Comparison of ENCODE assay signal across 8 cellular contexts in genomic region chr3:154252759-154253638, GRCh38.
DNase-seq lines count a peak whose midpoint lies in the region; ATAC-seq and TF ChIP-seq lines count a peak whose summit lies in the region.

No MANE protein-coding gene starts in this region.

- peak; percentile 89 for ATAC-seq in GM18867 (IDR thresholded peaks at IDR 0.05; ENCODE audit: unreplicated experiment)
- ATAC-seq in HG03066 (IDR thresholded peaks at IDR 0.05; ENCODE audit: low read depth, unreplicated experiment), result peak; percentile 93

- peak; percentile 97 for TF ChIP-seq CTCF in AG04450 (IDR thresholded peaks at IDR 0.05; ENCODE audit: low read depth, low read length)

- POLR2A ChIA-PET in AG04450 (lab: Yijun Ruan, JAX), result no interaction called here

- no peak overlapping the region for H3K27ac ChIP-seq in AG04450 (ENCODE audit: low read depth, low read length)

- DNase-seq in AG04450 (ENCODE audit: low read depth, low spot score), result peak; percentile 72
- peak; percentile 78 for DNase-seq in NCI-H2107 (lab: John Stamatoyannopoulos, UW)
- peak; percentile 83 for DNase-seq in UCSD-AML1 (lab: John Stamatoyannopoulos, UW; ENCODE audit: unreplicated experiment)
- peak; percentile 60 for DNase-seq in brain pericyte (ENCODE audit: low read depth, low spot score)
- peak; percentile 91 for DNase-seq in iPS-NIHi7 (ENCODE audit: extremely low spot score)
- peak; percentile 67 for DNase-seq in stimulated activated CD4-positive, alpha-beta T cell treated with anti-CD3 and anti-CD28 coated beads, Interleukin-12 subunit alpha, Interleukin-12 subunit beta, amount 100 ng/mL, for 4 hours

- CTCF ChIA-PET in AG04450 (lab: Charles Lee), result interaction anchor here (0.5 to 4.1 kb wide), 93 partner anchors 8 to 1449 kb away, joined by 3 to 57 read pairs (median 4); partner anchors contain the start of gene ARHGEF26

- no peaks in the 10 kb centered on the region for H3K27me3 ChIP-seq in AG04450 (ENCODE audit: control insufficient read depth, insufficient read depth, low read length)

- no peak overlapping the region for H3K4me3 ChIP-seq in AG04450 (ENCODE audit: low read depth, low read length)

- no peaks in the 10 kb centered on the region for H3K9me3 ChIP-seq in AG04450 (ENCODE audit: control insufficient read depth, insufficient read depth, low read length)
